ENCODE assay signal across 6 cellular contexts in the genomic region with DNA sequence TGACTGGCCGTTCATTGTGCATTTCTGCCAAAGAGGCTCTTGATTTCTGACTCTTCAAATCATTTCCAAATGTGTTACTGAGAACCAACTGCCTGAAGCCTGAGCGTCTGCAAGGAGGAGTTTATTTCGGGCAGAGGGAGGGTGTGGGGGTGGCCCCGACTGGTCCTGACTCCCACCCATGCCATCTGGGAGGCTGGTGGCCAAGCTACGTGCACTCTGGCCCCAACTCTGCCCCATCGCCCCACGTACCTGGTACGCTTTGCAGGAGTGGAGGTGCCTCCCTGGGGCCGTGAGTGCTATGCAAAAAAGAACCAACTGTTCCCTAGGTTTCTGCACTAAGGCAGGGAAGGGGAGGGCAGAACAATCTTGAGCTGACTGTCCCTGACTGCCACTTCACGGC.
"Had no signal": no experiment of that assay in that cellular context is flagged by ENCODE, and none has a peak within 500 bp of the region (broad histone marks: within the 10 kb centered on the region; RNA-seq: fewer than 3 reads in every experiment).

No MANE protein-coding gene starts in this region.

- H3K4me3 Mint-ChIP-seq: GM23338, HFFc6 had no signal

- H3K4me1 ChIP-seq: HAP-1 had no signal

- H3K27ac ChIP-seq: GM23248 had no signal

- H3K9ac ChIP-seq: GM23248 had no signal

- H3K4me2 ChIP-seq: GM23338 had no signal

- H3K27ac Mint-ChIP-seq: GM23338, HFFc6 had no signal

- H3K4me1 Mint-ChIP-seq: GM23338 had no signal

- H3K36me3 ChIP-seq: HAP-1 had no signal

- H3K4me3 ChIP-seq: GM23248, GM23338, HAP-1 had no signal

- H3K9me3 ChIP-seq: HAP-1 had no signal

- H2AFZ ChIP-seq: GM23248, GM23338 had no signal

- DNase-seq: GM23248, GOT3, HCEC 1CT, HFFc6 had no signal
